Comparison of ENCODE assay signal across 24 cellular contexts in the genomic region with DNA sequence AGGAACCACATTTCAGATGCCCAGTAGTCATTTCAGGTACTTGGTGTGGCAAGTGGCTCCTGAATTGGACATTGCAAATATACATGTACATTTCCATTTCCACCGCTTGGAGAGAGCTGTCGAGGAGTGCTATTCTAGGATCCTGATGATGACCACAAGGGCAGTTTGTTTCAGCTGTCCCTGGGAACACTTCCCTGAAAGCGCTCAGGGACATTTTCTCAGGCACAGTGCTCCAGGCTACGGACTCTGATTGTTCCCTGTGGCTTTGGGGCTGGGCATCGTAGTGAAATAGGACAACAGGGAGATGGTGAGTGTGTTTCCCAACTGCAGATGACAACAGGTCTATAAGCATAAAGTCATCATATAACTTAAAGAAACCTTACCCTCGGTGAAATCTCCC. TPM values are rescaled to one million over a fixed set of nuclear protein-coding genes. Genes with fewer than 3 reads are reported as not detected.
DNase-seq lines count a peak whose midpoint lies in the region; ATAC-seq and TF ChIP-seq lines count a peak whose summit lies in the region.
"Had no signal": no experiment of that assay in that cellular context is flagged by ENCODE, and none has a peak within 500 bp of the region (broad histone marks: within the 10 kb centered on the region; RNA-seq: fewer than 3 reads in every experiment).

No MANE protein-coding gene starts in this region.

- CTCF ChIA-PET in activated B cell treated with CpG ODN at 0.5 μM for 24 hours (lab: Charles Lee) = no interaction called here

- TF ChIP-seq CTCF in activated B cell treated with CpG ODN at 0.5 μM for 24 hours (IDR thresholded peaks at IDR 0.05) = no peak

- no peak for DNase-seq in activated naive CD8-positive, alpha-beta T cell treated with anti-CD3 and anti-CD28 coated beads, Interleukin-2, amount 50 U/mL, for 24 hours
- DNase-seq in activated B cell treated with CpG ODN at 0.5 μM for 24 hours = no peak
- peak; percentile 63 for DNase-seq in medulla oblongata (ENCODE audit: extremely low spot score)
- DNase-seq in stimulated activated effector memory CD8-positive, alpha-beta T cell treated with anti-CD3 and anti-CD28 coated beads, Interleukin-12 subunit alpha, Interleukin-12 subunit beta, amount 100 ng/mL, for 72 hours (ENCODE audit: low spot score in 2 of 2) = peak in 1 of 2 donors; percentile 12
- no peak for DNase-seq in DMS53 treated with DMSO at 0.1 percent for 48 hours (lab: John Stamatoyannopoulos, UW; ENCODE audit: unreplicated experiment)
- DNase-seq: activated CD4-positive, alpha-beta T cell treated with anti-CD3 and anti-CD28 coated beads for 4 hours; activated effector memory CD4-positive, alpha-beta T cell treated with anti-CD3 and anti-CD28 coated beads, Interleukin-2, amount 50 U/mL, for 16 hours; hippocampal formation; mesenchymal stem cell; NCI-H1092; NCI-H1694 treated with DMSO at 0.1 percent for 48 hours; NCI-H446; NCI-H748 treated with DMSO at 0.1 percent for 48 hours; stimulated activated CD4-positive, alpha-beta T cell treated with anti-CD3 and anti-CD28 coated beads, Interleukin-15, amount 100 ng/mL, for 24 hours; SW 1271; T-helper 9 cell; upper lobe of left lung had no signal

- no peaks in the 10 kb centered on the region for H3K9me3 Mint-ChIP-seq in activated naive CD8-positive, alpha-beta T cell (ENCODE audit: low read depth)
- H3K9me3 Mint-ChIP-seq in activated naive CD8-positive, alpha-beta T cell treated with anti-CD3 and anti-CD28 coated beads, Interleukin-2, amount 50 U/mL, for 24 hours = peaks cover 5% of the 10 kb centered on the region
- H3K9me3 Mint-ChIP-seq in activated B cell treated with CpG ODN at 0.5 μM for 24 hours = peaks cover 8% of the 10 kb centered on the region
- H3K9me3 Mint-ChIP-seq in stimulated activated effector memory CD8-positive, alpha-beta T cell treated with anti-CD3 and anti-CD28 coated beads, Interleukin-12 subunit alpha, Interleukin-12 subunit beta, amount 100 ng/mL, for 72 hours = peaks cover 3% of the 10 kb centered on the region

- ATAC-seq in activated naive CD8-positive, alpha-beta T cell treated with anti-CD3 and anti-CD28 coated beads, Interleukin-2, amount 50 U/mL, for 24 hours = no peak
- ATAC-seq in activated B cell treated with CpG ODN at 0.5 μM for 24 hours (ENCODE audit: low read depth) (no peak), HG03378 (IDR thresholded peaks at IDR 0.05; ENCODE audit: unreplicated experiment) (no peak), GM18520 (IDR thresholded peaks at IDR 0.05; ENCODE audit: unreplicated experiment) (no peak)
- ATAC-seq in stimulated activated effector memory CD8-positive, alpha-beta T cell treated with anti-CD3 and anti-CD28 coated beads, Interleukin-12 subunit alpha, Interleukin-12 subunit beta, amount 100 ng/mL, for 72 hours = no peak
- ATAC-seq: gastroesophageal sphincter; GM23338; stimulated activated memory B cell treated with anti-CD40 and anti-IgM and Interleukin-4, amounts not matched to agents 10 μg/mL and 1 μg/mL and 100 μg/mL, for 72 hours had no signal

- intact Hi-C loops in activated B cell treated with CpG ODN at 0.5 μM for 24 hours (cut with micrococcal nuclease) = loop anchor here (5.0 to 10.0 kb wide), 6 partner anchors 148 to 1148 kb away; a partner anchor contains a TSS

- peaks cover 32% of the 10 kb centered on the region for H3K4me1 Mint-ChIP-seq in activated naive CD8-positive, alpha-beta T cell (ENCODE audit: low read depth)
- H3K4me1 Mint-ChIP-seq in activated naive CD8-positive, alpha-beta T cell treated with anti-CD3 and anti-CD28 coated beads, Interleukin-2, amount 50 U/mL, for 24 hours = peaks cover 29% of the 10 kb centered on the region
- peaks cover 40% of the 10 kb centered on the region for H3K4me1 Mint-ChIP-seq in activated B cell treated with CpG ODN at 0.5 μM for 24 hours
- peaks cover 33% of the 10 kb centered on the region for H3K4me1 Mint-ChIP-seq in stimulated activated effector memory CD8-positive, alpha-beta T cell treated with anti-CD3 and anti-CD28 coated beads, Interleukin-12 subunit alpha, Interleukin-12 subunit beta, amount 100 ng/mL, for 72 hours

- peaks cover 50% of the 10 kb centered on the region for H3K36me3 Mint-ChIP-seq in activated naive CD8-positive, alpha-beta T cell
- peaks cover 69% of the 10 kb centered on the region for H3K36me3 Mint-ChIP-seq in activated naive CD8-positive, alpha-beta T cell treated with anti-CD3 and anti-CD28 coated beads, Interleukin-2, amount 50 U/mL, for 24 hours (ENCODE audit: low read depth)
- H3K36me3 Mint-ChIP-seq in activated B cell treated with CpG ODN at 0.5 μM for 24 hours (ENCODE audit: low read depth) = peaks cover 73% of the 10 kb centered on the region
- H3K36me3 Mint-ChIP-seq in stimulated activated effector memory CD8-positive, alpha-beta T cell treated with anti-CD3 and anti-CD28 coated beads, Interleukin-12 subunit alpha, Interleukin-12 subunit beta, amount 100 ng/mL, for 72 hours = peaks cover 83% of the 10 kb centered on the region

- peak overlapping the region; percentile 12 for H3K27ac Mint-ChIP-seq in activated naive CD8-positive, alpha-beta T cell
- H3K27ac Mint-ChIP-seq in activated naive CD8-positive, alpha-beta T cell treated with anti-CD3 and anti-CD28 coated beads, Interleukin-2, amount 50 U/mL, for 24 hours = no peak overlapping the region
- H3K27ac Mint-ChIP-seq in activated B cell treated with CpG ODN at 0.5 μM for 24 hours = peak overlapping the region; percentile 62
- peak overlapping the region; percentile 40 for H3K27ac Mint-ChIP-seq in stimulated activated effector memory CD8-positive, alpha-beta T cell treated with anti-CD3 and anti-CD28 coated beads, Interleukin-12 subunit alpha, Interleukin-12 subunit beta, amount 100 ng/mL, for 72 hours
- H3K27ac Mint-ChIP-seq: GM23338; IgD-negative memory B cell; stimulated activated memory B cell treated with anti-CD40 and anti-IgM and Interleukin-4, amounts not matched to agents 10 μg/mL and 1 μg/mL and 100 μg/mL, for 72 hours had no signal

- no peaks in the 10 kb centered on the region for H3K27me3 Mint-ChIP-seq in activated naive CD8-positive, alpha-beta T cell
- H3K27me3 Mint-ChIP-seq in activated naive CD8-positive, alpha-beta T cell treated with anti-CD3 and anti-CD28 coated beads, Interleukin-2, amount 50 U/mL, for 24 hours = no peaks in the 10 kb centered on the region
- no peaks in the 10 kb centered on the region for H3K27me3 Mint-ChIP-seq in activated B cell treated with CpG ODN at 0.5 μM for 24 hours
- H3K27me3 Mint-ChIP-seq: IgD-negative memory B cell; stimulated activated memory B cell treated with anti-CD40 and anti-IgM and Interleukin-4, amounts not matched to agents 10 μg/mL and 1 μg/mL and 100 μg/mL, for 72 hours had no signal

- POLR2A ChIA-PET in activated B cell treated with CpG ODN at 0.5 μM for 24 hours (lab: Charles Lee) = no interaction called here

- H3K4me3 Mint-ChIP-seq in activated naive CD8-positive, alpha-beta T cell = no peak overlapping the region
- no peak overlapping the region for H3K4me3 Mint-ChIP-seq in activated naive CD8-positive, alpha-beta T cell treated with anti-CD3 and anti-CD28 coated beads, Interleukin-2, amount 50 U/mL, for 24 hours
- peak overlapping the region; percentile 45 for H3K4me3 Mint-ChIP-seq in activated B cell treated with CpG ODN at 0.5 μM for 24 hours
- H3K4me3 Mint-ChIP-seq in stimulated activated effector memory CD8-positive, alpha-beta T cell treated with anti-CD3 and anti-CD28 coated beads, Interleukin-12 subunit alpha, Interleukin-12 subunit beta, amount 100 ng/mL, for 72 hours = no peak overlapping the region
- H3K4me3 Mint-ChIP-seq: GM23338; stimulated activated memory B cell treated with anti-CD40 and anti-IgM and Interleukin-4, amounts not matched to agents 10 μg/mL and 1 μg/mL and 100 μg/mL, for 72 hours had no signal

RNA-seq across cellular contexts. Expression of a gene that starts 3.1 kb away (rescaled TPM):
- total RNA-seq in activated B cell treated with CpG ODN at 0.5 μM for 24 hours = 112 TPM in 2 replicates

RNA-seq across cellular contexts. Expression of a gene that starts 3.2 kb away (rescaled TPM):
- 10.0 and 11.0 TPM in 2 replicates for total RNA-seq in activated B cell treated with CpG ODN at 0.5 μM for 24 hours
